8 cellular contexts compared by ENCODE assay signal in genomic region chr12:31325524-31325875, GRCh38. TPM values are rescaled to one million over a fixed set of nuclear protein-coding genes. Genes with fewer than 3 reads are reported as not detected.
DNase-seq lines count a peak whose midpoint lies in the region; ATAC-seq and TF ChIP-seq lines count a peak whose summit lies in the region.

No MANE protein-coding gene starts in this region.

- H3K4me3 Mint-ChIP-seq in HFFc6, result peak overlapping the region; percentile 99
- peak overlapping the region; percentile 99 for H3K4me3 Mint-ChIP-seq in glutamatergic neuron (ENCODE audit: unreplicated experiment)

- H3K27ac Mint-ChIP-seq in HFFc6, result peak overlapping the region; percentile 95
- H3K27ac Mint-ChIP-seq in glutamatergic neuron (ENCODE audit: unreplicated experiment), result peak overlapping the region; percentile 99

- peak overlapping the region; percentile 90 to 99 (median 98) for H3K27ac ChIP-seq in BLaER1 treated with 17β-estradiol and CSF1 and Interleukin-3, amounts not matched to agents 10 nM and 100 nM

- peak overlapping the region; percentile 83 to 96 (median 94) for H3K4me3 ChIP-seq in BLaER1 treated with 17β-estradiol and CSF1 and Interleukin-3, amounts not matched to agents 10 nM and 100 nM

- H3K36me3 Mint-ChIP-seq in HFFc6 (ENCODE audit: low read depth) (peaks cover 4% of the 10 kb centered on the region; the same call in 1 of the 2 replicates), glutamatergic neuron (ENCODE audit: unreplicated experiment) (no peaks in the 10 kb centered on the region)

- peaks cover 15 to 43% (median 36%) of the 10 kb centered on the region in 11 experiments; a peak in 21 of 22 replicates for H4K20me1 ChIP-seq in BLaER1 treated with 17β-estradiol and CSF1 and Interleukin-3, amounts not matched to agents 10 nM and 100 nM

- ATAC-seq in sciatic nerve, result peak; percentile 29
- no peak for ATAC-seq in HG03280 (IDR thresholded peaks at IDR 0.05; ENCODE audit: unreplicated experiment)
- no peak for ATAC-seq in GM21526 (IDR thresholded peaks at IDR 0.05; ENCODE audit: low FRiP score, unreplicated experiment)

- H3K9me3 ChIP-seq in BLaER1 treated with 17β-estradiol and CSF1 and Interleukin-3, amounts not matched to agents 10 nM and 100 nM (replicated peaks in 1 of 11), result no peaks in the 10 kb centered on the region

- H3K4me2 ChIP-seq in BLaER1 treated with 17β-estradiol and CSF1 and Interleukin-3, amounts not matched to agents 10 nM and 100 nM, result peak overlapping the region; percentile 80 to 98 (median 90)

- peak overlapping the region; percentile 95 to 100 (median 98) for H3K9ac ChIP-seq in BLaER1 treated with 17β-estradiol and CSF1 and Interleukin-3, amounts not matched to agents 10 nM and 100 nM

- H3K9me3 Mint-ChIP-seq in HFFc6 (no peaks in the 10 kb centered on the region), glutamatergic neuron (ENCODE audit: unreplicated experiment) (peaks cover 15% of the 10 kb centered on the region)

- H3K27me3 Mint-ChIP-seq in HFFc6 (ENCODE audit: insufficient read depth), result peaks cover 8% of the 10 kb centered on the region
- peaks cover 10% of the 10 kb centered on the region for H3K27me3 Mint-ChIP-seq in glutamatergic neuron (ENCODE audit: unreplicated experiment)

- no peaks in the 10 kb centered on the region for H3K36me3 ChIP-seq in BLaER1 treated with 17β-estradiol and CSF1 and Interleukin-3, amounts not matched to agents 10 nM and 100 nM

- H3K4me1 Mint-ChIP-seq in HFFc6 (ENCODE audit: low read depth), result peaks cover 34% of the 10 kb centered on the region
- peaks cover 21% of the 10 kb centered on the region for H3K4me1 Mint-ChIP-seq in glutamatergic neuron (ENCODE audit: low read depth, unreplicated experiment)

- no peaks in the 10 kb centered on the region for H3K27me3 ChIP-seq in BLaER1 treated with 17β-estradiol and CSF1 and Interleukin-3, amounts not matched to agents 10 nM and 100 nM

- no peak for TF ChIP-seq CTCF in HFFc6 (IDR thresholded peaks at IDR 0.05)
- TF ChIP-seq CTCF in glutamatergic neuron (IDR thresholded peaks at IDR 0.05; ENCODE audit: partially characterized antibody, unreplicated experiment), result no peak

- H3K4me1 ChIP-seq in BLaER1 treated with 17β-estradiol and CSF1 and Interleukin-3, amounts not matched to agents 10 nM and 100 nM, result peaks cover 23 to 36% (median 34%) of the 10 kb centered on the region in 10 experiments

- intact Hi-C loops in sciatic nerve (cut with DNase I), result no loop called here

- no peak for DNase-seq in HFFc6
- peak; percentile 27 for DNase-seq in activated T-cell treated with anti-CD3 and anti-CD28 coated beads for 48 hours (ENCODE audit: low read depth)
- no peak for DNase-seq in glutamatergic neuron
- DNase-seq in sciatic nerve (ENCODE audit: low spot score), result no peak
- no peak for DNase-seq in NCI-H1048 (lab: John Stamatoyannopoulos, UW)

RNA-seq across cellular contexts. Expression of gene SINHCAF, which starts 0.5 kb away (rescaled TPM):
- 10 to 100 TPM; 10.3 to 24.5 (median 16.0) TPM for total RNA-seq in HFFc6 (2021; fragmentation: NEBNext Ultra II Directional; extraction: Animal tissue kit (Norgen Biotek cat#: 25700))
- 149 TPM for total RNA-seq in glutamatergic neuron (ENCODE audit: unreplicated experiment)
- 12.4 TPM for total RNA-seq in sciatic nerve
